Comparison of ENCODE assay signal across 2 cellular contexts in the genomic region with DNA sequence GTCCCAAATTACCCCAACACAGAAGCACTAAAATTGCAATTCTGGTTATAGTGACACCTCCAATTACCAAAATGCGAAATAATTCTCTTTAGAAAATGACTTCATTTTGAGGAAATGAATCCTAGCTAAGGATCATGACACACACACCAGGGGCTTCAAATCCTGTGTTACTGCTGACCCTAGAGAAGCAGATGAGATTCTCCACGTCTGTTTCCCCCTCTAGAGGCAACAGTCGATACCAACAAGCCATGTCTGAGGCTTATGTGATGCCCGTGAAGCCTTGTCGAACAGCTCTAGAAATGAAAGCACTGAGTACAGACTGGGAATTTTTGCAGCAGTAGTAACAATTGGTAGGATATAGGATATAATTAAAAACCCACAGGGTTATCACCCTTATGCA.
TF ChIP-seq lines count a peak whose summit lies in the region.

No MANE protein-coding gene starts in this region.

TF ChIP-seq in H1, 55 proteins besides CTCF, POLR2A, EP300 and RAD21 (continued from another document):
- TF ChIP-seq CHD1 (IDR thresholded peaks at IDR 0.05; ENCODE audit: low read depth, low read length) = no peak

TF ChIP-seq in neural cell, 6 proteins besides CTCF, POLR2A, EP300 and RAD21 (continued from another document):
- TF ChIP-seq, protein P1, sequence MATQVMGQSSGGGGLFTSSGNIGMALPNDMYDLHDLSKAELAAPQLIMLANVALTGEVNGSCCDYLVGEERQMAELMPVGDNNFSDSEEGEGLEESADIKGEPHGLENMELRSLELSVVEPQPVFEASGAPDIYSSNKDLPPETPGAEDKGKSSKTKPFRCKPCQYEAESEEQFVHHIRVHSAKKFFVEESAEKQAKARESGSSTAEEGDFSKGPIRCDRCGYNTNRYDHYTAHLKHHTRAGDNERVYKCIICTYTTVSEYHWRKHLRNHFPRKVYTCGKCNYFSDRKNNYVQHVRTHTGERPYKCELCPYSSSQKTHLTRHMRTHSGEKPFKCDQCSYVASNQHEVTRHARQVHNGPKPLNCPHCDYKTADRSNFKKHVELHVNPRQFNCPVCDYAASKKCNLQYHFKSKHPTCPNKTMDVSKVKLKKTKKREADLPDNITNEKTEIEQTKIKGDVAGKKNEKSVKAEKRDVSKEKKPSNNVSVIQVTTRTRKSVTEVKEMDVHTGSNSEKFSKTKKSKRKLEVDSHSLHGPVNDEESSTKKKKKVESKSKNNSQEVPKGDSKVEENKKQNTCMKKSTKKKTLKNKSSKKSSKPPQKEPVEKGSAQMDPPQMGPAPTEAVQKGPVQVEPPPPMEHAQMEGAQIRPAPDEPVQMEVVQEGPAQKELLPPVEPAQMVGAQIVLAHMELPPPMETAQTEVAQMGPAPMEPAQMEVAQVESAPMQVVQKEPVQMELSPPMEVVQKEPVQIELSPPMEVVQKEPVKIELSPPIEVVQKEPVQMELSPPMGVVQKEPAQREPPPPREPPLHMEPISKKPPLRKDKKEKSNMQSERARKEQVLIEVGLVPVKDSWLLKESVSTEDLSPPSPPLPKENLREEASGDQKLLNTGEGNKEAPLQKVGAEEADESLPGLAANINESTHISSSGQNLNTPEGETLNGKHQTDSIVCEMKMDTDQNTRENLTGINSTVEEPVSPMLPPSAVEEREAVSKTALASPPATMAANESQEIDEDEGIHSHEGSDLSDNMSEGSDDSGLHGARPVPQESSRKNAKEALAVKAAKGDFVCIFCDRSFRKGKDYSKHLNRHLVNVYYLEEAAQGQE (IDR thresholded peaks at IDR 0.05; ENCODE audit: borderline replicate concordance) = no peak
- no peak for TF ChIP-seq POLR2AphosphoS5 (IDR thresholded peaks at IDR 0.05)
- no peak for TF ChIP-seq SMC3 (conservative IDR thresholded peaks at IDR 0.05; ENCODE audit: poor library complexity)
- TF ChIP-seq TAF1 (IDR thresholded peaks at IDR 0.05; ENCODE audit: low read depth) = no peak
